ENCODE assay signal across 10 cellular contexts in the genomic region with DNA sequence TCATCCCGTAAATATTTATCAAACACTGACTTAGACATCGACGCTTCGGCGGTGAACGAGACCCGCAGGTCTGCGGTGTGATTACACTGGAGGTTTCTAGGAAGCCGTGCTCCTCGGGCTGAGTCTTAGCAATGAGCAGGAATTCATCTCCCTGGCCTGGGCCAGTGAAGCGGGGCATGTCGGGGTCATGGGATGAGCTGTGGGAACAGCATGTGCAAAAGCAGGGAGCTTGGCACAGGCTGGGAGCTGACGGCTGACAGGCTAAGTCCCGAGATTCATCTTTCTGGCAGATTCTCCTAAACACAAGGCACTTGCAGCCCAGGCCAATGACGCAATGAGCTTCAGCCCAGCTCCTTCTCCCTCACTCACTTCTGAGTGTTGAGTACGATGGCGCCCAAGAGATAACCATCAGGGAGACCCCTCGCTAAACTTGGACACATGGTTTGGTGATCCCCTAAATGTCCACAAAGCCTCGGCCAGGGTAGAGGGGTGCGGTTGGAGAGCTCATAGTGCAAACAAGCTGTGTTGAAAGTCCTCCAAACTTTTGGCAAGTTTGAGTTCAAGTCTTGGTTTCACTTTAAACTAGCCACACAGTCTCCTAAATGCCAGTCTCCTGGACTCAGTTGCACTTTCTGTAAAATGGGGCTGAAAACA. TPM values are rescaled to one million over a fixed set of nuclear protein-coding genes. Genes with fewer than 3 reads are reported as not detected.
DNase-seq lines count a peak whose midpoint lies in the region; ATAC-seq and TF ChIP-seq lines count a peak whose summit lies in the region.
"Had no signal": no experiment of that assay in that cellular context is flagged by ENCODE, and none has a peak within 500 bp of the region (broad histone marks: within the 10 kb centered on the region; RNA-seq: fewer than 3 reads in every experiment).

No MANE protein-coding gene starts in this region.

- CTCF ChIA-PET in Panc1 (lab: Charles Lee) = interaction anchor here (0.9 kb wide), 1 partner anchor 79 kb away, joined by 3 read pairs; no protein-coding TSS in a partner anchor

- POLR2A ChIA-PET in Panc1 (lab: Charles Lee) = no interaction called here

- BruUV-seq in Panc1 (replicated peaks; lab: Mats Ljungman, UMichigan) = no TSS peak

- H3K4me1 ChIP-seq in Panc1 (ENCODE audit: control insufficient read depth, insufficient read depth, low read length) = peaks cover 9% of the 10 kb centered on the region

- ATAC-seq in Panc1 (peak; percentile 15), HG03135 (IDR thresholded peaks at IDR 0.05; ENCODE audit: unreplicated experiment) (no peak)

- peak; percentile 99 for DNase-seq in ACHN
- DNase-seq in Panc1 (ENCODE audit: low read depth, low spot score) = no peak
- DNase-seq in fibroblast of the aortic adventitia (ENCODE audit: low read depth) = peak; percentile 99
- peak; percentile 89 for DNase-seq in non-pigmented ciliary epithelial cell (ENCODE audit: low read depth)
- DNase-seq in ecto neural progenitor cell (ENCODE audit: low spot score) = no peak
- no peak for DNase-seq in effector CD8-positive, alpha-beta T cell (lab: John Stamatoyannopoulos, UW)
- DNase-seq in activated naive CD4-positive, alpha-beta T cell treated with Interleukin-2 at 50 U/mL for 16 hours = no peak
- DNase-seq: AML-193, T-helper 2 cell had no signal

- in situ Hi-C loops in ACHN (cut with HindIII; ENCODE audit: low pct_ligation_motif_present, low pct_unique_long_range_greater_than_20kb, low sequenced_read_pairs) (no loop called here), Panc1 (cut with HindIII; ENCODE audit: low pct_unique_long_range_greater_than_20kb, low sequenced_read_pairs) (no loop called here)

- H3K27me3 ChIP-seq in Panc1 (ENCODE audit: control insufficient read depth, insufficient read depth, low read length) = no peaks in the 10 kb centered on the region

- no peaks in the 10 kb centered on the region for H3K36me3 ChIP-seq in Panc1 (ENCODE audit: control insufficient read depth, insufficient read depth, low read length)

- 0 out of 2 replicates have a peak overlapping the region, but pooled peaks have one; percentile 51 for H3K27ac ChIP-seq in Panc1 (ENCODE audit: low read length)

- intact Hi-C loops in Panc1 (cut with micrococcal nuclease; ENCODE audit: unreplicated experiment) = no loop called here

- no peaks in the 10 kb centered on the region for H3K9me3 ChIP-seq in Panc1 (ENCODE audit: control insufficient read depth, insufficient read depth, low read depth, low read length)

- TF ChIP-seq CTCF in Panc1 (IDR thresholded peaks at IDR 0.05) (no peak), fibroblast of the aortic adventitia (IDR thresholded peaks at IDR 0.05; ENCODE audit: insufficient read depth, low read length) (no peak)

- H3K4me3 ChIP-seq in Panc1 (ENCODE audit: low read depth in 2 of 2, low read length in 2 of 2) = 0 out of 4 replicates have a peak overlapping the region, but pooled peaks of 1 of the 2 experiments have one; percentile 1
- H3K4me3 ChIP-seq in fibroblast of the aortic adventitia (ENCODE audit: low read depth, low read length) = peak overlapping the region; percentile 15

RNA-seq across cellular contexts. Expression of gene CRISPLD2, which starts 12.8 kb away (rescaled TPM):
- total RNA-seq in Panc1 (2021; ENCODE audit: unreplicated experiment) = 12.9 TPM
- 5.1 TPM for polyA plus RNA-seq in Panc1 (2012; ENCODE audit: insufficient read length)
- 0.99 and 29.3 TPM in 2 replicates for total RNA-seq in fibroblast of the aortic adventitia (ENCODE audit: low replicate concordance)

Comparison
In these comparisons a context has a peak if more than half of its experiments do, and no peak if none do; other contexts are left out.
1. DNase-seq: peak in ACHN (single experiment), fibroblast of the aortic adventitia (single experiment) and non-pigmented ciliary epithelial cell (single experiment); none in Panc1 (single experiment), ecto neural progenitor cell (single experiment), effector CD8-positive, alpha-beta T cell (single experiment) and activated naive CD4-positive, alpha-beta T cell treated with Interleukin-2 at 50 U/mL for 16 hours (single experiment).